ENCODE assay signal across 9 cellular contexts in genomic region chr16:4393243-4393606, GRCh38. TPM values are rescaled to one million over a fixed set of nuclear protein-coding genes. Genes with fewer than 3 reads are reported as not detected.
DNase-seq lines count a peak whose midpoint lies in the region; ATAC-seq and TF ChIP-seq lines count a peak whose summit lies in the region.
"Had no signal": no experiment of that assay in that cellular context is flagged by ENCODE, and none has a peak within 500 bp of the region (broad histone marks: within the 10 kb centered on the region; RNA-seq: fewer than 3 reads in every experiment).

No MANE protein-coding gene starts in this region.

- intact Hi-C loops in breast epithelium (cut with DNase I; ENCODE audit: low total_unique reads): loop anchor here (5.0 kb wide), 1 partner anchor 36 kb away; no protein-coding TSS in a partner anchor

- H3K9me3 Mint-ChIP-seq in stimulated activated naive B cell treated with anti-CD40 and anti-IgM and Interleukin-4, amounts not matched to agents 10 μg/mL and 1 μg/mL and 100 μg/mL, for 72 hours: no peaks in the 10 kb centered on the region
- H3K9me3 Mint-ChIP-seq: activated naive CD4-positive, alpha-beta T cell treated with anti-CD3 and anti-CD28 coated beads, Interleukin-2, amount 50 U/mL, for 24 hours had no signal

- H3K27ac ChIP-seq in breast epithelium (peak overlapping the region; percentile 87 to 95), iPS-20b (ENCODE audit: low read length) (peak overlapping the region; percentile 88), stomach smooth muscle (ENCODE audit: low read length) (peak overlapping the region; percentile 46)

- H3K4me3 Mint-ChIP-seq in stimulated activated naive B cell treated with anti-CD40 and anti-IgM and Interleukin-4, amounts not matched to agents 10 μg/mL and 1 μg/mL and 100 μg/mL, for 72 hours: no peak overlapping the region
- H3K4me3 Mint-ChIP-seq: activated naive CD4-positive, alpha-beta T cell treated with anti-CD3 and anti-CD28 coated beads, Interleukin-2, amount 50 U/mL, for 24 hours had no signal

- H3K27me3 Mint-ChIP-seq in stimulated activated naive B cell treated with anti-CD40 and anti-IgM and Interleukin-4, amounts not matched to agents 10 μg/mL and 1 μg/mL and 100 μg/mL, for 72 hours: no peaks in the 10 kb centered on the region
- H3K27me3 Mint-ChIP-seq: activated naive CD4-positive, alpha-beta T cell treated with anti-CD3 and anti-CD28 coated beads, Interleukin-2, amount 50 U/mL, for 24 hours had no signal

- peaks cover 33 to 35% of the 10 kb centered on the region in 2 donors for H3K36me3 Mint-ChIP-seq in stimulated activated naive B cell treated with anti-CD40 and anti-IgM and Interleukin-4, amounts not matched to agents 10 μg/mL and 1 μg/mL and 100 μg/mL, for 72 hours

- no peaks in the 10 kb centered on the region for H3K4me1 Mint-ChIP-seq in stimulated activated naive B cell treated with anti-CD40 and anti-IgM and Interleukin-4, amounts not matched to agents 10 μg/mL and 1 μg/mL and 100 μg/mL, for 72 hours

- H3K9ac ChIP-seq in iPS-20b (ENCODE audit: low read depth, low read length): peak overlapping the region; percentile 82; the same call in 1 of the 2 replicates
- no peak overlapping the region for H3K9ac ChIP-seq in stomach smooth muscle (ENCODE audit: low read length in 2 of 2)

- H3K4me1 ChIP-seq in breast epithelium (peaks cover 6 to 13% of the 10 kb centered on the region in 2 donors), iPS-20b (ENCODE audit: insufficient read depth, low read length) (peaks cover 39% of the 10 kb centered on the region), stomach smooth muscle (ENCODE audit: control insufficient read depth, insufficient read depth, low read length) (peaks cover 25% of the 10 kb centered on the region)

- no peak for ATAC-seq in stimulated activated naive B cell treated with anti-CD40 and anti-IgM and Interleukin-4, amounts not matched to agents 10 μg/mL and 1 μg/mL and 100 μg/mL, for 72 hours (replicated peaks)

- peak; percentile 57 for DNase-seq in H4 (ENCODE audit: low spot score)
- peak in 1 of 2 donors; percentile 54 for DNase-seq in breast epithelium (ENCODE audit: low spot score in 2 of 2)
- DNase-seq in stimulated activated naive B cell treated with anti-CD40 and anti-IgM and Interleukin-4, amounts not matched to agents 10 μg/mL and 1 μg/mL and 100 μg/mL, for 72 hours: no peak
- DNase-seq in HuH-7 (ENCODE audit: low spot score): no peak
- DNase-seq in effector CD8-positive, alpha-beta T cell (lab: John Stamatoyannopoulos, UW): no peak
- DNase-seq in D341Med (ENCODE audit: low spot score): no peak

- peak in 1 of 3 donors; percentile 21 for TF ChIP-seq CTCF in breast epithelium (IDR thresholded peaks at IDR 0.05)

- peak overlapping the region in 1 of 3 donors; percentile 12 for H3K4me3 ChIP-seq in breast epithelium
- peak overlapping the region; percentile 39; the same call in 1 of the 2 replicates for H3K4me3 ChIP-seq in iPS-20b (ENCODE audit: low read length)
- peak overlapping the region in 1 of 2 donors; percentile 3 for H3K4me3 ChIP-seq in stomach smooth muscle (ENCODE audit: low read length in 2 of 2)

- no peaks in the 10 kb centered on the region for H3K27me3 ChIP-seq in breast epithelium
- no peaks in the 10 kb centered on the region for H3K27me3 ChIP-seq in iPS-20b (ENCODE audit: insufficient read depth, low read length)
- no peaks in the 10 kb centered on the region for H3K27me3 ChIP-seq in stomach smooth muscle (ENCODE audit: control insufficient read depth in 1 of 2, insufficient read depth in 2 of 2, low read length in 2 of 2)

- H3K36me3 ChIP-seq in breast epithelium (no peaks in the 10 kb centered on the region), iPS-20b (ENCODE audit: insufficient read depth, low read depth, low read length) (no peaks in the 10 kb centered on the region), stomach smooth muscle (ENCODE audit: control insufficient read depth in 2 of 2, insufficient read depth in 2 of 2, low read length in 2 of 2) (peaks cover 3% of the 10 kb centered on the region in 2 donors)

- H3K9me3 ChIP-seq in breast epithelium: no peaks in the 10 kb centered on the region
- no peaks in the 10 kb centered on the region for H3K9me3 ChIP-seq in iPS-20b (ENCODE audit: insufficient read depth, low read depth, low read length)
- H3K9me3 ChIP-seq in stomach smooth muscle (ENCODE audit: control insufficient read depth in 2 of 2, low read length in 2 of 2): no peaks in the 10 kb centered on the region

- no peak overlapping the region for H3K27ac Mint-ChIP-seq in stimulated activated naive B cell treated with anti-CD40 and anti-IgM and Interleukin-4, amounts not matched to agents 10 μg/mL and 1 μg/mL and 100 μg/mL, for 72 hours
- H3K27ac Mint-ChIP-seq: activated naive CD4-positive, alpha-beta T cell treated with anti-CD3 and anti-CD28 coated beads, Interleukin-2, amount 50 U/mL, for 24 hours had no signal

- TF ChIP-seq POLR2A in breast epithelium (IDR thresholded peaks at IDR 0.05): no peak

RNA-seq across cellular contexts. Expression of gene VASN, which starts 21.6 kb away (rescaled TPM):
- total RNA-seq in H4 (2014; rRNA removed; shearing (Covaris generic)): 22.8 and 32.2 TPM in 2 replicates
- total RNA-seq in breast epithelium: 10 to 100 TPM; 14.8 to 28.5 (median 16.1) TPM

RNA-seq across cellular contexts. Expression of gene CORO7, which starts 23.2 kb away (rescaled TPM):
- 8.9 and 10.6 TPM in 2 replicates for total RNA-seq in H4 (2014; rRNA removed; shearing (Covaris generic))
- total RNA-seq in breast epithelium: 10 to 100 TPM; 19.7 to 25.9 (median 22.7) TPM

RNA-seq across cellular contexts. Expression of gene DNAJA3, which starts 32.4 kb away (rescaled TPM):
- total RNA-seq in H4 (2014; rRNA removed; shearing (Covaris generic)): 48.3 and 48.4 TPM in 2 replicates
- 10 to 100 TPM; 32.6 to 54.2 (median 45.9) TPM for total RNA-seq in breast epithelium

RNA-seq across cellular contexts. Expression of gene PAM16, which starts 42.1 kb away (rescaled TPM):
- 32.1 and 46.7 TPM in 2 replicates for total RNA-seq in H4 (2014; rRNA removed; shearing (Covaris generic))
- 10 to 100 TPM; 24.9 to 52.4 (median 49.9) TPM for total RNA-seq in breast epithelium
